Comparison of ENCODE assay signal across 8 cellular contexts in the genomic region with DNA sequence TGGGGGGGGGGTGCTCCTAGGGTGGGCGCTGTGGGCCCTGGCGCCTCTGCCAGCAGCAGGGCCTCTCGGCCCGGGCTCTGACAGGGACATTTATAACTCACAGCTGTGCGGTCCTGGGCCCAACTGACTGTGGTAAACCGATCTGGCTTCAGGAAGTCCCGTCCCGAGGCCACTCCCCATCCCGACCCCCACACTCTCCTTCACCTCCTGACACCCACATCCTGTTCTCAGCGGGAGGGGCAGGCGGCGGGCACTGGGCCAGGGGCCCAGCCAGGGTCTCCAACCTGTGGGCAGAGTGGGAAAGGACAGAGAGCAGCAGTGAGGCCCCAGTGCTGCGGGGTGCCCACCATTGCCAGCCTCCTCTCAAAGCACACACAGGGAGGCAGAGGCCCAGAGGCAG.
DNase-seq lines count a peak whose midpoint lies in the region; ATAC-seq, FAIRE-seq and TF ChIP-seq lines count a peak whose summit lies in the region.

No MANE protein-coding gene starts in this region.

- ATAC-seq in GM21367 (IDR thresholded peaks at IDR 0.05; ENCODE audit: unreplicated experiment), result peak; percentile 80

- H3K27ac Mint-ChIP-seq in CD14-positive monocyte, result peak overlapping the region in 4 of 7 donors; percentile 15 to 40 (median 28)

- peak; percentile 51 for DNase-seq in CD14-positive monocyte (ENCODE audit: low spot score)
- peak; percentile 32 for DNase-seq in HTR-8/SVneo (ENCODE audit: insufficient read length, low spot score)
- peak; percentile 31 for DNase-seq in activated T-cell treated with anti-CD3 and anti-CD28 coated beads for 48 hours (ENCODE audit: low read depth)
- peak; percentile 18 for DNase-seq in stimulated activated naive CD4-positive, alpha-beta T cell treated with Interleukin-2 at 50 U/mL for 16 hours (lab: John Stamatoyannopoulos, UW)
- no peak for DNase-seq in NCI-H524 (lab: John Stamatoyannopoulos, UW)
- no peak for DNase-seq in DMS 273 treated with DMSO at 0.1 percent for 48 hours (lab: John Stamatoyannopoulos, UW)

- TF ChIP-seq CTCF in CD14-positive monocyte (IDR thresholded peaks at IDR 0.05), result no peak

- intact Hi-C loops in CD14-positive monocyte (cut with micrococcal nuclease), result loop anchor here in 1 of 2 donors (5.0 kb wide), 1 partner anchor 66 kb away; no protein-coding TSS in a partner anchor

- no peak for FAIRE-seq in HTR-8/SVneo (lab: Jason Lieb, UNC)

- peaks cover 54 to 55% of the 10 kb centered on the region in 2 donors for H3K36me3 Mint-ChIP-seq in CD14-positive monocyte

- peaks cover 0 to 3% (median 0%) of the 10 kb centered on the region in 7 donors for H3K9me3 Mint-ChIP-seq in CD14-positive monocyte

- H3K4me3 Mint-ChIP-seq in CD14-positive monocyte, result no peak overlapping the region

- peaks cover 73% of the 10 kb centered on the region for H3K4me1 Mint-ChIP-seq in CD14-positive monocyte

- peaks cover 0 to 1% (median 0%) of the 10 kb centered on the region in 3 donors for H3K27me3 Mint-ChIP-seq in CD14-positive monocyte (ENCODE audit: low read depth in 3 of 3)

- peak overlapping the region; percentile 49 for H3K27ac ChIP-seq in layer of hippocampus (ENCODE audit: low read depth, low read length)

- no peaks in the 10 kb centered on the region for H3K27me3 ChIP-seq in layer of hippocampus (ENCODE audit: control insufficient read depth, insufficient read depth, low read length)

Comparison
In these comparisons a context has a peak if more than half of its experiments do, and no peak if none do; other contexts are left out.
1. DNase-seq: peak in CD14-positive monocyte (single experiment), HTR-8/SVneo (single experiment), activated T-cell treated with anti-CD3 and anti-CD28 coated beads for 48 hours (single experiment) and stimulated activated naive CD4-positive, alpha-beta T cell treated with Interleukin-2 at 50 U/mL for 16 hours (single experiment); none in NCI-H524 (0 of 2) and DMS 273 treated with DMSO at 0.1 percent for 48 hours (single experiment).